9 cellular contexts compared by ENCODE assay signal in genomic region chr2:3001595-3002184, GRCh38.
DNase-seq lines count a peak whose midpoint lies in the region; ATAC-seq and TF ChIP-seq lines count a peak whose summit lies in the region.
"Had no signal": no experiment of that assay in that cellular context is flagged by ENCODE, and none has a peak within 500 bp of the region (broad histone marks: within the 10 kb centered on the region; RNA-seq: fewer than 3 reads in every experiment).

No MANE protein-coding gene starts in this region.

- H3K9me3 Mint-ChIP-seq in progenitor cell of endocrine pancreas (ENCODE audit: low read depth) = no peaks in the 10 kb centered on the region

- H3K4me3 Mint-ChIP-seq in progenitor cell of endocrine pancreas (ENCODE audit: low read depth) = no peak overlapping the region

- no peaks in the 10 kb centered on the region for H3K4me1 Mint-ChIP-seq in progenitor cell of endocrine pancreas (ENCODE audit: low read depth)

- H3K27ac Mint-ChIP-seq in progenitor cell of endocrine pancreas = no peak overlapping the region

- in situ Hi-C loops in GM13977 (cut with MboI; ENCODE audit: low pct_unique_long_range_greater_than_20kb, low sequenced_read_pairs, unreplicated experiment) (no loop called here), KBM-7 (cut with MboI; ENCODE audit: low pct_unique_long_range_greater_than_20kb, low sequenced_read_pairs) (no loop called here)

- TF ChIP-seq CTCF in GM13977 (IDR thresholded peaks at IDR 0.05; ENCODE audit: extremely low read depth, insufficient read depth, missing control alignments) (peak; percentile 41), progenitor cell of endocrine pancreas (IDR thresholded peaks at IDR 0.05; ENCODE audit: unreplicated experiment) (peak; percentile 12)

- ATAC-seq in HG03039 (IDR thresholded peaks at IDR 0.05; ENCODE audit: unreplicated experiment) = no peak

- no peaks in the 10 kb centered on the region for H3K36me3 Mint-ChIP-seq in progenitor cell of endocrine pancreas (ENCODE audit: insufficient read depth)

- peaks cover 6% of the 10 kb centered on the region for H3K27me3 Mint-ChIP-seq in progenitor cell of endocrine pancreas

- DNase-seq in GM13977 (ENCODE audit: low spot score) = no peak
- peak; percentile 32 for DNase-seq in KBM-7
- peak; percentile 44 for DNase-seq in ecto neural progenitor cell (ENCODE audit: low spot score)
- no peak for DNase-seq in progenitor cell of endocrine pancreas (ENCODE audit: low spot score, unreplicated experiment)
- DNase-seq in T-helper 9 cell = no peak
- DNase-seq in SKM-1 (lab: John Stamatoyannopoulos, UW; ENCODE audit: unreplicated experiment) = no peak
- DNase-seq in T-helper 2 cell = no peak
- DNase-seq: HCEC 1CT had no signal

Comparison
In these comparisons a context has a peak if more than half of its experiments do, and no peak if none do; other contexts are left out.
1. DNase-seq: peak in KBM-7 (single experiment) and ecto neural progenitor cell (single experiment); none in GM13977 (single experiment), progenitor cell of endocrine pancreas (single experiment), T-helper 9 cell (single experiment), SKM-1 (single experiment) and T-helper 2 cell (0 of 5).